Comparison of ENCODE assay signal across 1 cellular context in genomic region chr6:87789198-87789899, GRCh38.
A peak's percentile ranks its signal among the peaks of the same experiment; 100 is the strongest.
TF ChIP-seq lines count a peak whose summit lies in the region.

No MANE protein-coding gene starts in this region.

TF ChIP-seq in HepG2, 621 proteins besides CTCF, POLR2A, EP300 and RAD21 (continued from another document and continues in another):
- no peak for TF ChIP-seq ZNF609 (CRISPR knock-in tag; IDR thresholded peaks at IDR 0.05; ENCODE audit: borderline replicate concordance)
- TF ChIP-seq ZNF891 (CRISPR knock-in tag; IDR thresholded peaks at IDR 0.05): no peak
- no peak for TF ChIP-seq FOXK2 (IDR thresholded peaks at IDR 0.05)
- TF ChIP-seq ZNF235 (CRISPR knock-in tag; IDR thresholded peaks at IDR 0.05; ENCODE audit: borderline replicate concordance): no peak
- TF ChIP-seq, protein P1, sequence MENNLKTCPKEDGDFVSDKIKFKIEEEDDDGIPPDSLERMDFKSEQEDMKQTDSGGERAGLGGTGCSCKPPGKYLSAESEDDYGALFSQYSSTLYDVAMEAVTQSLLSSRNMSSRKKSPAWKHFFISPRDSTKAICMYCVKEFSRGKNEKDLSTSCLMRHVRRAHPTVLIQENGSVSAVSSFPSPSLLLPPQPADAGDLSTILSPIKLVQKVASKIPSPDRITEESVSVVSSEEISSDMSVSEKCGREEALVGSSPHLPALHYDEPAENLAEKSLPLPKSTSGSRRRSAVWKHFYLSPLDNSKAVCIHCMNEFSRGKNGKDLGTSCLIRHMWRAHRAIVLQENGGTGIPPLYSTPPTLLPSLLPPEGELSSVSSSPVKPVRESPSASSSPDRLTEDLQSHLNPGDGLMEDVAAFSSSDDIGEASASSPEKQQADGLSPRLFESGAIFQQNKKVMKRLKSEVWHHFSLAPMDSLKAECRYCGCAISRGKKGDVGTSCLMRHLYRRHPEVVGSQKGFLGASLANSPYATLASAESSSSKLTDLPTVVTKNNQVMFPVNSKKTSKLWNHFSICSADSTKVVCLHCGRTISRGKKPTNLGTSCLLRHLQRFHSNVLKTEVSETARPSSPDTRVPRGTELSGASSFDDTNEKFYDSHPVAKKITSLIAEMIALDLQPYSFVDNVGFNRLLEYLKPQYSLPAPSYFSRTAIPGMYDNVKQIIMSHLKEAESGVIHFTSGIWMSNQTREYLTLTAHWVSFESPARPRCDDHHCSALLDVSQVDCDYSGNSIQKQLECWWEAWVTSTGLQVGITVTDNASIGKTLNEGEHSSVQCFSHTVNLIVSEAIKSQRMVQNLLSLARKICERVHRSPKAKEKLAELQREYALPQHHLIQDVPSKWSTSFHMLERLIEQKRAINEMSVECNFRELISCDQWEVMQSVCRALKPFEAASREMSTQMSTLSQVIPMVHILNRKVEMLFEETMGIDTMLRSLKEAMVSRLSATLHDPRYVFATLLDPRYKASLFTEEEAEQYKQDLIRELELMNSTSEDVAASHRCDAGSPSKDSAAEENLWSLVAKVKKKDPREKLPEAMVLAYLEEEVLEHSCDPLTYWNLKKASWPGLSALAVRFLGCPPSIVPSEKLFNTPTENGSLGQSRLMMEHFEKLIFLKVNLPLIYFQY (CRISPR knock-in tag; IDR thresholded peaks at IDR 0.05; ENCODE audit: borderline replicate concordance): no peak
- TF ChIP-seq BCL3 (CRISPR knock-in tag; IDR thresholded peaks at IDR 0.05): no peak
- TF ChIP-seq NFE2 (CRISPR knock-in tag; IDR thresholded peaks at IDR 0.05): no peak
- TF ChIP-seq MBD4 (IDR thresholded peaks at IDR 0.05; ENCODE audit: borderline replicate concordance, low read length): no peak
- no peak for TF ChIP-seq POLR2G (IDR thresholded peaks at IDR 0.05; ENCODE audit: low read depth, low read length)
- no peak for TF ChIP-seq ZNF142 (CRISPR knock-in tag; IDR thresholded peaks at IDR 0.05)
- no peak for TF ChIP-seq CHCHD3 (CRISPR knock-in tag; IDR thresholded peaks at IDR 0.05)
- no peak for TF ChIP-seq ZNF446 (CRISPR knock-in tag; IDR thresholded peaks at IDR 0.05)
- TF ChIP-seq, protein P2, sequence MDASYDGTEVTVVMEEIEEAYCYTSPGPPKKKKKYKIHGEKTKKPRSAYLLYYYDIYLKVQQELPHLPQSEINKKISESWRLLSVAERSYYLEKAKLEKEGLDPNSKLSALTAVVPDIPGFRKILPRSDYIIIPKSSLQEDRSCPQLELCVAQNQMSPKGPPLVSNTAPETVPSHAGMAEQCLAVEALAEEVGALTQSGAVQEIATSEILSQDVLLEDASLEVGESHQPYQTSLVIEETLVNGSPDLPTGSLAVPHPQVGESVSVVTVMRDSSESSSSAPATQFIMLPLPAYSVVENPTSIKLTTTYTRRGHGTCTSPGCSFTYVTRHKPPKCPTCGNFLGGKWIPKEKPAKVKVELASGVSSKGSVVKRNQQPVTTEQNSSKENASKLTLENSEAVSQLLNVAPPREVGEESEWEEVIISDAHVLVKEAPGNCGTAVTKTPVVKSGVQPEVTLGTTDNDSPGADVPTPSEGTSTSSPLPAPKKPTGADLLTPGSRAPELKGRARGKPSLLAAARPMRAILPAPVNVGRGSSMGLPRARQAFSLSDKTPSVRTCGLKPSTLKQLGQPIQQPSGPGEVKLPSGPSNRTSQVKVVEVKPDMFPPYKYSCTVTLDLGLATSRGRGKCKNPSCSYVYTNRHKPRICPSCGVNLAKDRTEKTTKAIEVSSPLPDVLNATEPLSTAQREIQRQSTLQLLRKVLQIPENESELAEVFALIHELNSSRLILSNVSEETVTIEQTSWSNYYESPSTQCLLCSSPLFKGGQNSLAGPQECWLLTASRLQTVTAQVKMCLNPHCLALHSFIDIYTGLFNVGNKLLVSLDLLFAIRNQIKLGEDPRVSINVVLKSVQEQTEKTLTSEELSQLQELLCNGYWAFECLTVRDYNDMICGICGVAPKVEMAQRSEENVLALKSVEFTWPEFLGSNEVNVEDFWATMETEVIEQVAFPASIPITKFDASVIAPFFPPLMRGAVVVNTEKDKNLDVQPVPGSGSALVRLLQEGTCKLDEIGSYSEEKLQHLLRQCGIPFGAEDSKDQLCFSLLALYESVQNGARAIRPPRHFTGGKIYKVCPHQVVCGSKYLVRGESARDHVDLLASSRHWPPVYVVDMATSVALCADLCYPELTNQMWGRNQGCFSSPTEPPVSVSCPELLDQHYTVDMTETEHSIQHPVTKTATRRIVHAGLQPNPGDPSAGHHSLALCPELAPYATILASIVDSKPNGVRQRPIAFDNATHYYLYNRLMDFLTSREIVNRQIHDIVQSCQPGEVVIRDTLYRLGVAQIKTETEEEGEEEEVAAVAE (CRISPR knock-in tag; IDR thresholded peaks at IDR 0.05; ENCODE audit: borderline replicate concordance): no peak
- TF ChIP-seq ATF3 (CRISPR knock-in tag; IDR thresholded peaks at IDR 0.05): peak; percentile 73
- no peak for TF ChIP-seq ELF1 (CRISPR knock-in tag; IDR thresholded peaks at IDR 0.05)
- no peak for TF ChIP-seq ZNF709 (CRISPR knock-in tag; IDR thresholded peaks at IDR 0.05)
- TF ChIP-seq ZNF772 (CRISPR knock-in tag; IDR thresholded peaks at IDR 0.05): no peak
- no peak for TF ChIP-seq CENPT (CRISPR knock-in tag; IDR thresholded peaks at IDR 0.05; ENCODE audit: low read depth)
- no peak for TF ChIP-seq REL (CRISPR knock-in tag; conservative IDR thresholded peaks at IDR 0.05)
- no peak for TF ChIP-seq ZNF136 (CRISPR knock-in tag; IDR thresholded peaks at IDR 0.05; ENCODE audit: low read depth)
- TF ChIP-seq, protein P3, sequence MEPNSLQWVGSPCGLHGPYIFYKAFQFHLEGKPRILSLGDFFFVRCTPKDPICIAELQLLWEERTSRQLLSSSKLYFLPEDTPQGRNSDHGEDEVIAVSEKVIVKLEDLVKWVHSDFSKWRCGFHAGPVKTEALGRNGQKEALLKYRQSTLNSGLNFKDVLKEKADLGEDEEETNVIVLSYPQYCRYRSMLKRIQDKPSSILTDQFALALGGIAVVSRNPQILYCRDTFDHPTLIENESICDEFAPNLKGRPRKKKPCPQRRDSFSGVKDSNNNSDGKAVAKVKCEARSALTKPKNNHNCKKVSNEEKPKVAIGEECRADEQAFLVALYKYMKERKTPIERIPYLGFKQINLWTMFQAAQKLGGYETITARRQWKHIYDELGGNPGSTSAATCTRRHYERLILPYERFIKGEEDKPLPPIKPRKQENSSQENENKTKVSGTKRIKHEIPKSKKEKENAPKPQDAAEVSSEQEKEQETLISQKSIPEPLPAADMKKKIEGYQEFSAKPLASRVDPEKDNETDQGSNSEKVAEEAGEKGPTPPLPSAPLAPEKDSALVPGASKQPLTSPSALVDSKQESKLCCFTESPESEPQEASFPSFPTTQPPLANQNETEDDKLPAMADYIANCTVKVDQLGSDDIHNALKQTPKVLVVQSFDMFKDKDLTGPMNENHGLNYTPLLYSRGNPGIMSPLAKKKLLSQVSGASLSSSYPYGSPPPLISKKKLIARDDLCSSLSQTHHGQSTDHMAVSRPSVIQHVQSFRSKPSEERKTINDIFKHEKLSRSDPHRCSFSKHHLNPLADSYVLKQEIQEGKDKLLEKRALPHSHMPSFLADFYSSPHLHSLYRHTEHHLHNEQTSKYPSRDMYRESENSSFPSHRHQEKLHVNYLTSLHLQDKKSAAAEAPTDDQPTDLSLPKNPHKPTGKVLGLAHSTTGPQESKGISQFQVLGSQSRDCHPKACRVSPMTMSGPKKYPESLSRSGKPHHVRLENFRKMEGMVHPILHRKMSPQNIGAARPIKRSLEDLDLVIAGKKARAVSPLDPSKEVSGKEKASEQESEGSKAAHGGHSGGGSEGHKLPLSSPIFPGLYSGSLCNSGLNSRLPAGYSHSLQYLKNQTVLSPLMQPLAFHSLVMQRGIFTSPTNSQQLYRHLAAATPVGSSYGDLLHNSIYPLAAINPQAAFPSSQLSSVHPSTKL (CRISPR knock-in tag; IDR thresholded peaks at IDR 0.05): peak; percentile 78
- peak; percentile 52 for TF ChIP-seq TEAD3 (CRISPR knock-in tag; optimal IDR thresholded peaks at IDR 0.05; ENCODE audit: borderline replicate concordance)
- no peak for TF ChIP-seq NFIC (IDR thresholded peaks at IDR 0.05; ENCODE audit: low read length)
- TF ChIP-seq JUND (CRISPR knock-in tag; IDR thresholded peaks at IDR 0.05): no peak
- TF ChIP-seq, protein P4, sequence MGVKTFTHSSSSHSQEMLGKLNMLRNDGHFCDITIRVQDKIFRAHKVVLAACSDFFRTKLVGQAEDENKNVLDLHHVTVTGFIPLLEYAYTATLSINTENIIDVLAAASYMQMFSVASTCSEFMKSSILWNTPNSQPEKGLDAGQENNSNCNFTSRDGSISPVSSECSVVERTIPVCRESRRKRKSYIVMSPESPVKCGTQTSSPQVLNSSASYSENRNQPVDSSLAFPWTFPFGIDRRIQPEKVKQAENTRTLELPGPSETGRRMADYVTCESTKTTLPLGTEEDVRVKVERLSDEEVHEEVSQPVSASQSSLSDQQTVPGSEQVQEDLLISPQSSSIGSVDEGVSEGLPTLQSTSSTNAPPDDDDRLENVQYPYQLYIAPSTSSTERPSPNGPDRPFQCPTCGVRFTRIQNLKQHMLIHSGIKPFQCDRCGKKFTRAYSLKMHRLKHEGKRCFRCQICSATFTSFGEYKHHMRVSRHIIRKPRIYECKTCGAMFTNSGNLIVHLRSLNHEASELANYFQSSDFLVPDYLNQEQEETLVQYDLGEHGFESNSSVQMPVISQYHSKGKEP (CRISPR knock-in tag; IDR thresholded peaks at IDR 0.05): no peak
- TF ChIP-seq ZNF232 (CRISPR knock-in tag; IDR thresholded peaks at IDR 0.05; ENCODE audit: borderline replicate concordance): no peak
